In genomic region chr13:40598599-40598998, GRCh38 we compare ENCODE assay signal across 13 cellular contexts.
DNase-seq lines count a peak whose midpoint lies in the region; ATAC-seq, FAIRE-seq and TF ChIP-seq lines count a peak whose summit lies in the region.
"Had no signal": no experiment of that assay in that cellular context is flagged by ENCODE, and none has a peak within 500 bp of the region (broad histone marks: within the 10 kb centered on the region; RNA-seq: fewer than 3 reads in every experiment).

No MANE protein-coding gene starts in this region.

- peaks cover 68% of the 10 kb centered on the region for H3K4me1 Mint-ChIP-seq in activated CD4-positive, alpha-beta memory T cell treated with anti-CD3 and anti-CD28 coated beads, Interleukin-2, amount 10 ng/mL, durations not matched to agents 7 days and 5 days
- H3K4me1 Mint-ChIP-seq in memory B cell, result peaks cover 60% of the 10 kb centered on the region
- H3K4me1 Mint-ChIP-seq in osteocyte (ENCODE audit: unreplicated experiment), result peaks cover 5% of the 10 kb centered on the region

- H3K27ac ChIP-seq in vagina, result peak overlapping the region; percentile 34
- H3K27ac ChIP-seq: colonic mucosa had no signal

- intact Hi-C loops in left ventricle myocardium superior (cut with micrococcal nuclease), result no loop called here
- intact Hi-C loops in cardiac septum (cut with DNase I), result no loop called here
- intact Hi-C loops in vagina (cut with DNase I), result loop anchor here (5.0 kb wide), 1 partner anchor 1351 kb away; no protein-coding TSS in a partner anchor

- peak overlapping the region; percentile 6 for H3K27ac Mint-ChIP-seq in activated CD4-positive, alpha-beta memory T cell treated with anti-CD3 and anti-CD28 coated beads, Interleukin-2, amount 10 ng/mL, durations not matched to agents 7 days and 5 days
- peak overlapping the region; percentile 24 for H3K27ac Mint-ChIP-seq in memory B cell
- H3K27ac Mint-ChIP-seq in osteocyte (ENCODE audit: unreplicated experiment), result no peak overlapping the region

- peaks cover 7% of the 10 kb centered on the region for H3K36me3 Mint-ChIP-seq in activated CD4-positive, alpha-beta memory T cell treated with anti-CD3 and anti-CD28 coated beads, Interleukin-2, amount 10 ng/mL, durations not matched to agents 7 days and 5 days (ENCODE audit: low read depth)
- H3K36me3 Mint-ChIP-seq in memory B cell (no peaks in the 10 kb centered on the region), osteocyte (ENCODE audit: unreplicated experiment) (no peaks in the 10 kb centered on the region)

- H3K27me3 Mint-ChIP-seq in activated CD4-positive, alpha-beta memory T cell treated with anti-CD3 and anti-CD28 coated beads, Interleukin-2, amount 10 ng/mL, durations not matched to agents 7 days and 5 days, result no peaks in the 10 kb centered on the region
- H3K27me3 Mint-ChIP-seq in memory B cell (no peaks in the 10 kb centered on the region), osteocyte (ENCODE audit: unreplicated experiment) (no peaks in the 10 kb centered on the region)
- H3K27me3 Mint-ChIP-seq: activated naive CD4-positive, alpha-beta T cell treated with anti-CD3 and anti-CD28 coated beads, Interleukin-2, amount 10 ng/mL, durations not matched to agents 7 days and 5 days had no signal

- no peaks in the 10 kb centered on the region for H3K9me3 Mint-ChIP-seq in activated CD4-positive, alpha-beta memory T cell treated with anti-CD3 and anti-CD28 coated beads, Interleukin-2, amount 10 ng/mL, durations not matched to agents 7 days and 5 days
- H3K9me3 Mint-ChIP-seq in memory B cell (no peaks in the 10 kb centered on the region), osteocyte (ENCODE audit: unreplicated experiment) (no peaks in the 10 kb centered on the region)
- H3K9me3 Mint-ChIP-seq: activated naive CD4-positive, alpha-beta T cell treated with anti-CD3 and anti-CD28 coated beads, Interleukin-2, amount 10 ng/mL, durations not matched to agents 7 days and 5 days had no signal

- H3K36me3 ChIP-seq in vagina, result no peaks in the 10 kb centered on the region
- H3K36me3 ChIP-seq: colonic mucosa, HAP-1 had no signal

- POLR2A ChIA-PET in activated CD4-positive, alpha-beta memory T cell treated with anti-CD3 and anti-CD28 coated beads, Interleukin-2, amount 10 ng/mL, durations not matched to agents 7 days and 5 days (lab: Charles Lee), result interaction anchor here (0.6 to 3.1 kb wide), 5 partner anchors 14 to 67 kb away, joined by 3 to 27 read pairs (median 3); no protein-coding TSS in a partner anchor

- H3K9me3 ChIP-seq in vagina, result no peaks in the 10 kb centered on the region
- H3K9me3 ChIP-seq: colonic mucosa, HAP-1 had no signal

- H3K4me1 ChIP-seq in vagina, result peaks cover 48% of the 10 kb centered on the region
- H3K4me1 ChIP-seq: colonic mucosa had no signal

- H3K27me3 ChIP-seq in vagina, result no peaks in the 10 kb centered on the region
- H3K27me3 ChIP-seq: colonic mucosa had no signal

- CTCF ChIA-PET in activated CD4-positive, alpha-beta memory T cell treated with anti-CD3 and anti-CD28 coated beads, Interleukin-2, amount 10 ng/mL, durations not matched to agents 7 days and 5 days (lab: Charles Lee), result interaction anchor here (2.4 kb wide), 1 partner anchor 14 kb away, joined by 7 read pairs; no protein-coding TSS in a partner anchor

- TF ChIP-seq CTCF in vagina (IDR thresholded peaks at IDR 0.05) (no peak), osteocyte (IDR thresholded peaks at IDR 0.05) (no peak)

- H3K4me3 ChIP-seq in vagina, result no peak overlapping the region
- H3K4me3 ChIP-seq: colonic mucosa, HAP-1 had no signal

- DNase-seq in left ventricle myocardium superior (no peak), cardiac septum (ENCODE audit: low spot score) (no peak), memory B cell (ENCODE audit: low spot score in 2 of 2) (no peak), vagina (ENCODE audit: extremely low spot score in 2 of 2) (no peak), osteocyte (ENCODE audit: extremely low spot score, unreplicated experiment) (no peak), GM12891 (ENCODE audit: insufficient read length, low spot score) (no peak)
- no peak for DNase-seq in activated CD4-positive, alpha-beta memory T cell treated with anti-CD3 and anti-CD28 coated beads, Interleukin-2, amount 10 ng/mL, durations not matched to agents 7 days and 5 days
- DNase-seq: activated naive CD4-positive, alpha-beta T cell treated with anti-CD3 and anti-CD28 coated beads, Interleukin-2, amount 10 ng/mL, durations not matched to agents 7 days and 5 days; AML-193; colonic mucosa; stimulated activated naive CD4-positive, alpha-beta T cell had no signal

- TF ChIP-seq POLR2A in vagina (IDR thresholded peaks at IDR 0.05) (no peak), GM12891 (IDR thresholded peaks at IDR 0.05; ENCODE audit: low read depth, low read length) (no peak)

- peak; percentile 44 for ATAC-seq in left ventricle myocardium superior
- ATAC-seq in memory B cell (ENCODE audit: low read depth), result no peak
- ATAC-seq in GM21825 (IDR thresholded peaks at IDR 0.05; ENCODE audit: unreplicated experiment), result no peak

- H3K4me3 Mint-ChIP-seq in activated CD4-positive, alpha-beta memory T cell treated with anti-CD3 and anti-CD28 coated beads, Interleukin-2, amount 10 ng/mL, durations not matched to agents 7 days and 5 days, result no peak overlapping the region
- H3K4me3 Mint-ChIP-seq in memory B cell, result peak overlapping the region; percentile 39
- H3K4me3 Mint-ChIP-seq in osteocyte (ENCODE audit: unreplicated experiment), result no peak overlapping the region
- H3K4me3 Mint-ChIP-seq: activated naive CD4-positive, alpha-beta T cell treated with anti-CD3 and anti-CD28 coated beads, Interleukin-2, amount 10 ng/mL, durations not matched to agents 7 days and 5 days had no signal

- FAIRE-seq in GM12891 (lab: Jason Lieb, UNC), result no peak

TF ChIP-seq in GM12891, 5 proteins besides CTCF, POLR2A, EP300 and RAD21:
- TF ChIP-seq PAX5 (IDR thresholded peaks at IDR 0.05; ENCODE audit: insufficient read depth, low read length, severe bottlenecking) (no peak), POU2F2 (IDR thresholded peaks at IDR 0.05; ENCODE audit: low read depth, low read length) (no peak), TAF1 (IDR thresholded peaks at IDR 0.05; ENCODE audit: low read depth, low read length) (no peak), POLR2AphosphoS5 (IDR thresholded peaks at IDR 0.05; ENCODE audit: low read depth, low read length) (no peak), SPI1 (IDR thresholded peaks at IDR 0.05; ENCODE audit: low read depth, low read length) (no peak)
